8 cellular contexts compared by ENCODE assay signal in the genomic region with DNA sequence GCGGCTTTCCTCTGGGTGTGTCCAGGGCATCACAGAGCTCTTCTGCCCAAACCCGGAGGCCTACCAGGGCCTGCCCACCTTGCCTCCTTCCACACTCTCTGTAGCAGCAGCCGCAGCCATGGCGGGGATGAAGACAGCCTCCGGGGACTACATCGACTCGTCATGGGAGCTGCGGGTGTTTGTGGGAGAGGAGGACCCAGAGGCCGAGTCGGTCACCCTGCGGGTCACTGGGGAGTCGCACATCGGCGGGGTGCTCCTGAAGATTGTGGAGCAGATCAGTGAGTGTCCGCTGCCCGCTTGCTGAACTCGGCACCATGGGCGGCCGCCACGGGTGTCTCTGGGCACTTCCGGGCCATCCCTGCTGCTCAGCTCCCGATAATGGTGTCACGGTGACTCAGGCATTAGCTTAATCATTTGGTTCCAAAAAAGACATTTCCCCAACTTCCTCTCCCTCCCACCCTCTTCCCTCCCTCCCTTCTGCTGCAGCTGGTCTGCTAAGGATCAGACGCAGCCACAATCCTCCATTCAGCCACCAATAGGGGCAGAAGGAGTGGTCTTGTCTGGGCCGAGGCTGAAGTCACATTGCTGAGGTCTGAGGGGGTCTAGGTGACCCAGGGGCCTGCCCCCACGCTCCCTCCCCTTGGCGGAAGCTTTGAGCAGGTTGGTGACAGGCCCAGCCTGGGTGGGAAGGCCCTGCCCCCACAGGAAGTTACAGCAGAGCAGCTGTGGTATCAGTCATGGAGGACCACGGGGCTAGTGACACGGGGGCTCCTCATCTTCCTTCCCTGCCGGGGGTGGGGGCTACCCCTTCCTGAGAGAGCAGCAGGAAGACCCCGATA. TPM values are rescaled to one million over a fixed set of nuclear protein-coding genes. Genes with fewer than 3 reads are reported as not detected.
DNase-seq lines count a peak whose midpoint lies in the region; ATAC-seq, FAIRE-seq and TF ChIP-seq lines count a peak whose summit lies in the region.

No MANE protein-coding gene starts in this region.

- no peaks in the 10 kb centered on the region for H3K9me3 ChIP-seq in gastrocnemius medialis

- TF ChIP-seq CTCF in fibroblast of pulmonary artery (IDR thresholded peaks at IDR 0.05; ENCODE audit: low read length, missing control alignments) (no peak), gastrocnemius medialis (IDR thresholded peaks at IDR 0.05 in 4 of 5, conservative IDR thresholded peaks at IDR 0.05 in 1 of 5) (no peak)

- DNase-seq in D341Med (ENCODE audit: low spot score) (peak; percentile 22), NCI-H460 (ENCODE audit: extremely low read depth, low read depth) (peak; percentile 52), activated T-cell treated with anti-CD3 and anti-CD28 coated beads for 24 hours (ENCODE audit: low read depth) (peak; percentile 75), fibroblast of pulmonary artery (ENCODE audit: low read depth) (peak; percentile 81), gastrocnemius medialis (peak in 1 of 2 donors; percentile 58), RCC 7860 (ENCODE audit: low spot score) (no peak), hippocampal formation (lab: John Stamatoyannopoulos, UW) (no peak)

- peaks cover 16 to 20% of the 10 kb centered on the region in 2 donors for H3K4me1 ChIP-seq in gastrocnemius medialis

- in situ Hi-C loops in gastrocnemius medialis (cut with MboI; ENCODE audit: low sequenced_read_pairs in 4 of 4) = loop anchor here in 1 of 4 donors (5.0 kb wide), 1 partner anchor 95 kb away; a partner anchor contains a TSS

- peak; percentile 53 for ATAC-seq in GM21737 (IDR thresholded peaks at IDR 0.05; ENCODE audit: unreplicated experiment)
- ATAC-seq in gastrocnemius medialis = peak; percentile 48

- peak in 1 of 2 donors; percentile 26 for TF ChIP-seq POLR2A in gastrocnemius medialis (IDR thresholded peaks at IDR 0.05)

- peaks cover 3 to 45% of the 10 kb centered on the region in 2 donors for H3K36me3 ChIP-seq in gastrocnemius medialis

- no peak for FAIRE-seq in RCC 7860 (lab: Jason Lieb, UNC)

- H3K27ac ChIP-seq in gastrocnemius medialis = peak overlapping the region; percentile 70 to 78 (median 78)

- intact Hi-C loops in gastrocnemius medialis (cut with DNase I; ENCODE audit: low total_unique reads) = no loop called here

- H3K27me3 ChIP-seq in gastrocnemius medialis = no peaks in the 10 kb centered on the region

- H3K4me3 ChIP-seq in fibroblast of pulmonary artery (replicated peaks; ENCODE audit: low read depth, low read length) = peak overlapping the region; percentile 12
- peak overlapping the region; percentile 37 to 47 (median 44) for H3K4me3 ChIP-seq in gastrocnemius medialis

RNA-seq across cellular contexts. Expression of a gene that starts 0.9 kb away (rescaled TPM):
- total RNA-seq in NCI-H460 (2014; rRNA removed; shearing (Covaris generic)) = 55.8 and 60.2 TPM in 2 replicates
- polyA plus RNA-seq in NCI-H460 (2014; cell fraction: nucleus; rRNA removed) = 123 and 187 TPM in 2 replicates
- total RNA-seq in gastrocnemius medialis = 10 to 100 TPM in 1 of 4 donors, 1 to 10 TPM in 3; 2.8 to 10.4 (median 6.1) TPM

RNA-seq across cellular contexts. Expression of a gene that starts 18.5 kb away (rescaled TPM):
- total RNA-seq in NCI-H460 (2014; rRNA removed; shearing (Covaris generic)) = 14.5 and 19.4 TPM in 2 replicates
- 42.0 and 47.7 TPM in 2 replicates for polyA plus RNA-seq in NCI-H460 (2014; cell fraction: nucleus; rRNA removed)
- 100 to 1,000 TPM in 3 of 4 donors, 10 to 100 TPM in 1; 80.9 to 231 (median 139) TPM for total RNA-seq in gastrocnemius medialis

RNA-seq across cellular contexts. Expression of a gene that starts 18.6 kb away (rescaled TPM):
- total RNA-seq in NCI-H460 (2014; rRNA removed; shearing (Covaris generic)) = 24.6 and 27.5 TPM in 2 replicates
- 98.5 and 121 TPM in 2 replicates for polyA plus RNA-seq in NCI-H460 (2014; cell fraction: nucleus; rRNA removed)
- total RNA-seq in gastrocnemius medialis = 10 to 100 TPM; 32.3 to 70.7 (median 53.4) TPM

RNA-seq across cellular contexts. Expression of a gene that starts 21.5 kb away (rescaled TPM):
- total RNA-seq in NCI-H460 (2014; rRNA removed; shearing (Covaris generic)) = 147 and 154 TPM in 2 replicates
- 163 and 207 TPM in 2 replicates for polyA plus RNA-seq in NCI-H460 (2014; cell fraction: nucleus; rRNA removed)
- total RNA-seq in gastrocnemius medialis = 100 to 1,000 TPM; 141 to 193 (median 168) TPM

RNA-seq across cellular contexts. Expression of a gene that starts 22.9 kb away (rescaled TPM):
- 7.9 and 8.7 TPM in 2 replicates for total RNA-seq in NCI-H460 (2014; rRNA removed; shearing (Covaris generic))
- 16.2 TPM in 2 replicates for polyA plus RNA-seq in NCI-H460 (2014; cell fraction: nucleus; rRNA removed)
- total RNA-seq in gastrocnemius medialis = 10 to 100 TPM; 13.8 to 30.0 (median 18.9) TPM

Comparison
In these comparisons a context has a peak if more than half of its experiments do, and no peak if none do; other contexts are left out.
1. DNase-seq: peak in D341Med (single experiment), NCI-H460 (single experiment), activated T-cell treated with anti-CD3 and anti-CD28 coated beads for 24 hours (single experiment) and fibroblast of pulmonary artery (single experiment); none in RCC 7860 (single experiment) and hippocampal formation (0 of 2).